In the genomic region with DNA sequence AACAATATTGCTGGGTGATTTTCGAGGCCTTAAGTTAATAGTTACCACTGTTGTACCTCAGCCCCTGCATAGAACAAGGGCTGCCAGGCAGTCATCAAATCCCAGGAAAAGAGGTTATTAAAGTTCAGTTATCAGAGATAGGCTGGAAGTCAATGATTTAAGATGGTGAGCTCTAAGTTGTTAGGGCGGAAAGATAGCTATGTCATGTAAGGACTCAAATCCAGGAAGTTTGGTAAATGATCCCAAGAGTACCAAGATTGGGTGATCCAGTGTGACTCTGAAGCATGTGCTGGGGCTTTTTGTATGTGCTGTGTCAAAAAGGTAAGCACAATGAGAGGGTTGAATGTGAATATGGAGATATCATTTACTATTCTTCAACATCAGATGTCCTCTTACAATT, we compare ENCODE assay signal across 30 cellular contexts.
"Had no signal": no experiment of that assay in that cellular context is flagged by ENCODE, and none has a peak within 500 bp of the region (broad histone marks: within the 10 kb centered on the region; RNA-seq: fewer than 3 reads in every experiment).

No MANE protein-coding gene starts in this region.

- H3K36me3 ChIP-seq: adrenal gland, esophagus squamous epithelium, gastroesophageal sphincter, WERI-Rb-1 had no signal

- H3K9me3 ChIP-seq: adrenal gland, body of pancreas, esophagus squamous epithelium, gastroesophageal sphincter had no signal

- ATAC-seq: activated CD4-positive, CD25-positive, alpha-beta regulatory T cell treated with anti-CD3 and anti-CD28 coated beads, Interleukin-2, amount 50 U/mL, for 24 hours; activated CD8-positive, alpha-beta T cell treated with anti-CD3 and anti-CD28 coated beads for 36 hours; activated naive CD8-positive, alpha-beta T cell treated with anti-CD3 and anti-CD28 coated beads, Interleukin-2, amount 50 U/mL, for 24 hours; body of pancreas; effector memory CD8-positive, alpha-beta T cell; gastroesophageal sphincter; T-helper 17 cell had no signal

- H3K4me1 ChIP-seq: adrenal gland, esophagus squamous epithelium, gastroesophageal sphincter had no signal

- H3K27ac ChIP-seq: adrenal gland, body of pancreas, esophagus squamous epithelium, gastroesophageal sphincter, WERI-Rb-1 had no signal

- H3K4me3 ChIP-seq: adrenal gland, body of pancreas, esophagus squamous epithelium, gastroesophageal sphincter had no signal

- DNase-seq: activated B cell treated with CpG ODN at 0.5 μM for 24 hours; activated CD4-positive, alpha-beta T cell treated with anti-CD3 and anti-CD28 coated beads for 48 hours; activated CD4-positive, alpha-beta T cell treated with anti-CD3 and anti-CD28 coated beads, Interleukin-2, amount 50 U/mL, for 1 hour; activated CD4-positive, alpha-beta T cell treated with anti-CD3 and anti-CD28 coated beads, Interleukin-2, amount 50 U/mL, for 48 hours; activated CD8-positive, alpha-beta memory T cell treated with anti-CD3 and anti-CD28 coated beads for 24 hours; activated CD8-positive, alpha-beta T cell treated with anti-CD3 and anti-CD28 coated beads for 36 hours; activated effector memory CD4-positive, alpha-beta T cell treated with anti-CD3 and anti-CD28 coated beads, Interleukin-2, amount 50 U/mL, for 16 hours; activated naive CD4-positive, alpha-beta T cell treated with anti-CD3 and anti-CD28 coated beads for 36 hours; activated naive CD8-positive, alpha-beta T cell treated with anti-CD3 and anti-CD28 coated beads for 36 hours; activated naive CD8-positive, alpha-beta T cell treated with anti-CD3 and anti-CD28 coated beads, Interleukin-2, amount 50 U/mL, for 24 hours; activated T-cell treated with anti-CD3 and anti-CD28 coated beads, Interleukin-2, amount 50 U/mL, for 1 hour; activated T-cell treated with anti-CD3 and anti-CD28 coated beads, Interleukin-2, amount 50 U/mL, for 48 hours; adrenal gland; amygdala; aorta; body of pancreas; caudate nucleus; cortex of kidney; dermis blood vessel endothelial cell; effector CD4-positive, alpha-beta T cell; effector memory CD8-positive, alpha-beta T cell; esophagus squamous epithelium; foreskin melanocyte; T-helper 1 cell; T-helper 17 cell; T1000; WERI-Rb-1 had no signal

- FAIRE-seq: colon had no signal
